ENCODE assay signal across 13 cellular contexts in the genomic region with DNA sequence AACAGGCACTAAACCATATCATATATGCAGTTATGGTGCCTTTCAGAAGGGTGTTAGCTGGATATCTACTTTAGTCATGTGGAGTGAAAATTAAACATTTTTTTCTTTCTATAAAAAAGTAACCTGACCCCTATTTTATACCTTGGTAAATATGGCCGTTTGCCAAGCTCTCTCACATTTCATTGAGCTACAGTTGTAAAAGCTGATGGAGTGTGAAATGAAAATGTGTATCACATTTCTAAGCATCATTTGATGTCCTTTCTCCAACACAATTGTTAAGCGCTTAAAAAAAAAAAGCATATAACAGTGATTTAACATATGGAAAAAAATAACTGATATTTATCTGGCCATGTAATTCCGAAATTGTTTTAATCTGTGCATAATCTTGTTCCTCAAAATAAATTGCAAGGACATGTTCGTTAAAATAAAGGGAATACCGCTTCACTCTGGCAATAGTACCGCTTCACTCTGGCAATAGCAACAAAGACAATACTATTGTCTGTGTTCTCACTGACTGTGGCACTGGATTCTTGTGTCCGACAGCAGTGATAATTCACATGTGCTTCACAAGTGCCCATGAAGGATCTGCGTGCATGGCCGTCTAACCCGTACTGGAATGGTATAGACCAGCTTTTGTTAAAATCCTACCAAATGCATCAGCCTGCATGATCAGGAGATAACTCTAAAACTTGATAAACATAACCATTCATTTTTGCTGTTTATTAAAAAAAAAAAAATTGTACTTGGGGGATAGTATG.
A peak's percentile ranks its signal among the peaks of the same experiment; 100 is the strongest.
DNase-seq lines count a peak whose midpoint lies in the region; ATAC-seq, FAIRE-seq and TF ChIP-seq lines count a peak whose summit lies in the region.
"Had no signal": no experiment of that assay in that cellular context is flagged by ENCODE, and none has a peak within 500 bp of the region (broad histone marks: within the 10 kb centered on the region; RNA-seq: fewer than 3 reads in every experiment).

No MANE protein-coding gene starts in this region.

- H3K4me1 ChIP-seq in Panc1 (ENCODE audit: control insufficient read depth, insufficient read depth, low read length) (peaks cover 7% of the 10 kb centered on the region; the same call in 1 of the 2 replicates), lower lobe of right lung (peaks cover 7% of the 10 kb centered on the region), trophoblast cell (ENCODE audit: control insufficient read depth in 1 of 2, insufficient read depth in 2 of 2, low read length in 2 of 2) (peaks cover 5 to 9% of the 10 kb centered on the region in 2 experiments)
- H3K4me1 ChIP-seq: pancreas had no signal

- H3K79me1 ChIP-seq in trophoblast cell (ENCODE audit: low read length) = no peaks in the 10 kb centered on the region

- no peak overlapping the region for H4K8ac ChIP-seq in trophoblast cell (ENCODE audit: low read depth, low read length)

- H3K4me3 ChIP-seq in Panc1 (ENCODE audit: low read depth in 2 of 2, low read length in 2 of 2) (no peak overlapping the region), lower lobe of right lung (no peak overlapping the region), trophoblast cell (ENCODE audit: low read depth, low read length) (no peak overlapping the region)
- H3K4me3 ChIP-seq: pancreas, thyroid gland had no signal

- H2AFZ ChIP-seq in trophoblast cell (ENCODE audit: insufficient read depth, low read length, poor library complexity) = no peak overlapping the region

- no peak overlapping the region for H4K12ac ChIP-seq in trophoblast cell (ENCODE audit: low read depth, low read length)

- H3K27ac ChIP-seq in Panc1 (ENCODE audit: low read length) = peak overlapping the region; percentile 46; the same call in 1 of the 2 replicates
- no peak overlapping the region for H3K27ac ChIP-seq in lower lobe of right lung
- no peak overlapping the region for H3K27ac ChIP-seq in trophoblast cell (ENCODE audit: low read depth, low read length)
- H3K27ac ChIP-seq: pancreas, thyroid gland had no signal

- H3K14ac ChIP-seq in trophoblast cell (ENCODE audit: low read length) = no peak overlapping the region

- H2BK12ac ChIP-seq in trophoblast cell (ENCODE audit: low read length) = no peak overlapping the region

- BruUV-seq in Panc1 (replicated peaks; lab: Mats Ljungman, UMichigan) = no TSS peak

- no peaks in the 10 kb centered on the region for H3K9me3 ChIP-seq in Panc1 (ENCODE audit: control insufficient read depth, insufficient read depth, low read depth, low read length)
- H3K9me3 ChIP-seq in lower lobe of right lung = no peaks in the 10 kb centered on the region
- H3K9me3 ChIP-seq in trophoblast cell (ENCODE audit: insufficient read depth, low read depth, low read length) = no peaks in the 10 kb centered on the region
- H3K9me3 ChIP-seq: pancreas, thyroid gland had no signal

- CTCF ChIA-PET in Panc1 (lab: Charles Lee) = interaction anchor here (0.6 kb wide), 1 partner anchor 14 kb away, joined by 3 read pairs; no protein-coding TSS in a partner anchor

- H3K23ac ChIP-seq in trophoblast cell (ENCODE audit: low read length) = no peak overlapping the region

- FAIRE-seq in HTR-8/SVneo (lab: Jason Lieb, UNC) = no peak
- FAIRE-seq: pancreas had no signal

- H3K4ac ChIP-seq in trophoblast cell (ENCODE audit: low read depth, low read length) = no peak overlapping the region

- H2AK5ac ChIP-seq in trophoblast cell (ENCODE audit: low read length) = no peak overlapping the region

- ATAC-seq in Panc1 = no peak
- no peak for ATAC-seq in lower lobe of right lung
- ATAC-seq in left cardiac atrium = no peak
- ATAC-seq: pancreas had no signal

- TF ChIP-seq CTCF in Panc1 (IDR thresholded peaks at IDR 0.05) (no peak), lower lobe of right lung (IDR thresholded peaks at IDR 0.05) (no peak)

- in situ Hi-C loops in Panc1 (cut with HindIII; ENCODE audit: low pct_unique_long_range_greater_than_20kb, low sequenced_read_pairs) = no loop called here

- H3K27me3 ChIP-seq in Panc1 (ENCODE audit: control insufficient read depth, insufficient read depth, low read length) (no peaks in the 10 kb centered on the region), lower lobe of right lung (ENCODE audit: low read depth) (no peaks in the 10 kb centered on the region), trophoblast cell (ENCODE audit: insufficient read depth, low read length) (no peaks in the 10 kb centered on the region)
- H3K27me3 ChIP-seq: pancreas, thyroid gland had no signal

- DNase-seq in M059J (ENCODE audit: low read depth) = peak; percentile 32
- peak; percentile 85 for DNase-seq in NCI-H2107 treated with DMSO at 0.1 percent for 48 hours (lab: John Stamatoyannopoulos, UW; ENCODE audit: unreplicated experiment)
- DNase-seq in Panc1 (ENCODE audit: low read depth, low spot score) = no peak
- peak; percentile 66 for DNase-seq in renal cortical epithelial cell (ENCODE audit: low read depth)
- no peak for DNase-seq in lower lobe of right lung
- DNase-seq in HTR-8/SVneo (ENCODE audit: insufficient read length, low spot score) = no peak
- DNase-seq in left cardiac atrium = no peak
- no peak for DNase-seq in trophoblast cell
- DNase-seq: activated CD4-positive, alpha-beta T cell treated with anti-CD3 and anti-CD28 coated beads for 48 hours; CD4-positive, alpha-beta T cell; dermis blood vessel endothelial cell; pancreas; thyroid gland had no signal

- H2BK120ac ChIP-seq in trophoblast cell (ENCODE audit: insufficient read depth, low read length, poor library complexity) = no peak overlapping the region

- WGBS in trophoblast cell (ENCODE audit: extremely low coverage, insufficient coverage, insufficient read length) = no CpG with 5 or more reads among the region's 10 CpGs

- H3K18ac ChIP-seq in trophoblast cell (ENCODE audit: low read length) = no peak overlapping the region

- H4K91ac ChIP-seq in trophoblast cell (ENCODE audit: low read depth, low read length) = no peak overlapping the region

- no peaks in the 10 kb centered on the region for H3K36me3 ChIP-seq in Panc1 (ENCODE audit: control insufficient read depth, insufficient read depth, low read length)
- H3K36me3 ChIP-seq in lower lobe of right lung = no peaks in the 10 kb centered on the region
- no peaks in the 10 kb centered on the region for H3K36me3 ChIP-seq in trophoblast cell (ENCODE audit: control insufficient read depth in 1 of 2, insufficient read depth in 2 of 2, low read length in 2 of 2)
- H3K36me3 ChIP-seq: pancreas, thyroid gland had no signal

- H3K4me2 ChIP-seq in trophoblast cell (ENCODE audit: low read length) = no peak overlapping the region

- no peak overlapping the region for H3K9ac ChIP-seq in trophoblast cell (ENCODE audit: low read length)

- no peak overlapping the region for H2BK5ac ChIP-seq in trophoblast cell (ENCODE audit: low read depth, low read length, poor library complexity)

- H3K79me2 ChIP-seq in trophoblast cell (ENCODE audit: control insufficient read depth, insufficient read depth, low read length, poor library complexity) = no peaks in the 10 kb centered on the region

- POLR2A ChIA-PET in Panc1 (lab: Charles Lee) = interaction anchor here (0.7 kb wide), 1 partner anchor 74 kb away, joined by 4 read pairs; no protein-coding TSS in a partner anchor

- intact Hi-C loops in Panc1 (cut with micrococcal nuclease; ENCODE audit: unreplicated experiment) (no loop called here), lower lobe of right lung (cut with DNase I) (no loop called here), left cardiac atrium (cut with DNase I) (no loop called here)

Comparison
In these comparisons a context has a peak if more than half of its experiments do, and no peak if none do; other contexts are left out.
1. DNase-seq: peak in M059J (single experiment), NCI-H2107 treated with DMSO at 0.1 percent for 48 hours (single experiment) and renal cortical epithelial cell (single experiment); none in Panc1 (single experiment), lower lobe of right lung (single experiment), HTR-8/SVneo (single experiment), left cardiac atrium (single experiment) and trophoblast cell (0 of 2).